ENCODE assay signal across 8 cellular contexts in genomic region chr12:31807081-31807772, GRCh38.
A peak's percentile ranks its signal among the peaks of the same experiment; 100 is the strongest.
DNase-seq lines count a peak whose midpoint lies in the region; ATAC-seq, FAIRE-seq and TF ChIP-seq lines count a peak whose summit lies in the region.
"Not testable (repeated sequence)": the region's sequence is repeated elsewhere in the genome, so short reads cannot be mapped to it uniquely, and the experiment has no call there.

No MANE protein-coding gene starts in this region.

- peak overlapping the region; percentile 35 for H2AFZ ChIP-seq in SU-DHL-6 (ENCODE audit: low read depth, low read length, severe bottlenecking)
- H2AFZ ChIP-seq in trophoblast cell (ENCODE audit: insufficient read depth, low read length, poor library complexity) = not testable (repeated sequence)

- not testable (repeated sequence) for H2BK12ac ChIP-seq in trophoblast cell (ENCODE audit: low read length)

- not testable (repeated sequence) for H3K9me2 ChIP-seq in SU-DHL-6 (replicated peaks; ENCODE audit: insufficient read depth, low read length)

- not testable (repeated sequence) for H3K36me3 ChIP-seq in CD4-positive, alpha-beta memory T cell (ENCODE audit: insufficient read depth, low read length); SU-DHL-6 (ENCODE audit: low read length); trophoblast cell (ENCODE audit: control insufficient read depth in 1 of 2, insufficient read depth in 2 of 2, low read length in 2 of 2)

- H3K36me3 Mint-ChIP-seq in CD4-positive, alpha-beta memory T cell; endothelial cell (ENCODE audit: low read depth, unreplicated experiment); stimulated activated effector memory CD8-positive, alpha-beta T cell treated with anti-CD3 and anti-CD28 coated beads, Interleukin-12 subunit alpha, Interleukin-12 subunit beta, amount 100 ng/mL, for 72 hours: not testable (repeated sequence)
- H3K36me3 Mint-ChIP-seq in activated naive CD4-positive, alpha-beta T cell treated with anti-CD3 and anti-CD28 coated beads, Interleukin-2, amount 10 ng/mL, durations not matched to agents 7 days and 5 days = peaks cover 12% of the 10 kb centered on the region

- ATAC-seq in stimulated activated effector memory CD8-positive, alpha-beta T cell treated with anti-CD3 and anti-CD28 coated beads, Interleukin-12 subunit alpha, Interleukin-12 subunit beta, amount 100 ng/mL, for 72 hours = not testable (repeated sequence)

- not testable (repeated sequence) for H4K12ac ChIP-seq in trophoblast cell (ENCODE audit: low read depth, low read length)

- peak overlapping the region; percentile 55 to 96 (median 79) for H3K27ac Mint-ChIP-seq in CD4-positive, alpha-beta memory T cell
- peak overlapping the region; percentile 86 for H3K27ac Mint-ChIP-seq in activated naive CD4-positive, alpha-beta T cell treated with anti-CD3 and anti-CD28 coated beads, Interleukin-2, amount 10 ng/mL, durations not matched to agents 7 days and 5 days
- peak overlapping the region; percentile 62 for H3K27ac Mint-ChIP-seq in endothelial cell (ENCODE audit: unreplicated experiment)
- H3K27ac Mint-ChIP-seq in stimulated activated effector memory CD8-positive, alpha-beta T cell treated with anti-CD3 and anti-CD28 coated beads, Interleukin-12 subunit alpha, Interleukin-12 subunit beta, amount 100 ng/mL, for 72 hours = peak overlapping the region; percentile 53

- not testable (repeated sequence) for H3K18ac ChIP-seq in trophoblast cell (ENCODE audit: low read length)

- CTCF ChIA-PET in CD4-positive, alpha-beta memory T cell (lab: Charles Lee; ENCODE audit: partially characterized antibody) = interaction anchor here (0.6 kb wide), 1 partner anchor 86 kb away, joined by 3 read pairs; no protein-coding TSS in a partner anchor
- CTCF ChIA-PET in activated naive CD4-positive, alpha-beta T cell treated with anti-CD3 and anti-CD28 coated beads, Interleukin-2, amount 10 ng/mL, durations not matched to agents 7 days and 5 days (lab: Charles Lee) = not testable (repeated sequence)

- H2AK5ac ChIP-seq in trophoblast cell (ENCODE audit: low read length) = not testable (repeated sequence)

- H3K4me1 Mint-ChIP-seq in CD4-positive, alpha-beta memory T cell = peaks cover 32 to 62% (median 51%) of the 10 kb centered on the region in 4 donors
- peaks cover 53% of the 10 kb centered on the region for H3K4me1 Mint-ChIP-seq in activated naive CD4-positive, alpha-beta T cell treated with anti-CD3 and anti-CD28 coated beads, Interleukin-2, amount 10 ng/mL, durations not matched to agents 7 days and 5 days
- peaks cover 32% of the 10 kb centered on the region for H3K4me1 Mint-ChIP-seq in endothelial cell (ENCODE audit: unreplicated experiment)
- H3K4me1 Mint-ChIP-seq in stimulated activated effector memory CD8-positive, alpha-beta T cell treated with anti-CD3 and anti-CD28 coated beads, Interleukin-12 subunit alpha, Interleukin-12 subunit beta, amount 100 ng/mL, for 72 hours = peaks cover 37% of the 10 kb centered on the region

- H3F3A ChIP-seq in SU-DHL-6 (ENCODE audit: insufficient read depth) = peaks cover 42% of the 10 kb centered on the region

- peak overlapping the region; percentile 16 for H2BK120ac ChIP-seq in trophoblast cell (ENCODE audit: insufficient read depth, low read length, poor library complexity)

- not testable (repeated sequence) for H3K27me3 ChIP-seq in CD4-positive, alpha-beta memory T cell (ENCODE audit: insufficient read depth, low read length); SU-DHL-6 (ENCODE audit: low read length); trophoblast cell (ENCODE audit: insufficient read depth, low read length)

- not testable (repeated sequence) for H4K20me1 ChIP-seq in SU-DHL-6 (ENCODE audit: low read depth, low read length)

- intact Hi-C loops in CD4-positive, alpha-beta memory T cell (cut with micrococcal nuclease) = loop anchor here (1.0 kb wide), 1 partner anchor 89 kb away; no protein-coding TSS in a partner anchor

- not testable (repeated sequence) for H3K9me3 Mint-ChIP-seq in CD4-positive, alpha-beta memory T cell; endothelial cell (ENCODE audit: unreplicated experiment); stimulated activated effector memory CD8-positive, alpha-beta T cell treated with anti-CD3 and anti-CD28 coated beads, Interleukin-12 subunit alpha, Interleukin-12 subunit beta, amount 100 ng/mL, for 72 hours
- peaks cover 14% of the 10 kb centered on the region for H3K9me3 Mint-ChIP-seq in activated naive CD4-positive, alpha-beta T cell treated with anti-CD3 and anti-CD28 coated beads, Interleukin-2, amount 10 ng/mL, durations not matched to agents 7 days and 5 days

- POLR2A ChIA-PET in CD4-positive, alpha-beta memory T cell (lab: Charles Lee; ENCODE audit: partially characterized antibody) = interaction anchor here (0.7 to 2.0 kb wide), 3 partner anchors 25 to 159 kb away, joined by 3 to 5 read pairs (median 3); no protein-coding TSS in a partner anchor

- H4K91ac ChIP-seq in trophoblast cell (ENCODE audit: low read depth, low read length) = not testable (repeated sequence)

- H3K9me3 ChIP-seq in CD4-positive, alpha-beta memory T cell (ENCODE audit: control insufficient read depth in 1 of 2, low read length in 2 of 2); SU-DHL-6 (ENCODE audit: insufficient read depth, low read length); trophoblast cell (ENCODE audit: insufficient read depth, low read depth, low read length): not testable (repeated sequence)

- peaks cover 37% of the 10 kb centered on the region for H3K4me1 ChIP-seq in CD4-positive, alpha-beta memory T cell (ENCODE audit: insufficient read depth, low read length)
- not testable (repeated sequence) for H3K4me1 ChIP-seq in trophoblast cell (ENCODE audit: control insufficient read depth in 1 of 2, insufficient read depth in 2 of 2, low read length in 2 of 2)

- H3K23ac ChIP-seq in trophoblast cell (ENCODE audit: low read length) = not testable (repeated sequence)

- peak in 2 of 5 donors; percentile 18 to 21 for DNase-seq in CD4-positive, alpha-beta memory T cell
- DNase-seq in GM19239 (ENCODE audit: insufficient read length, low spot score); activated naive CD4-positive, alpha-beta T cell treated with anti-CD3 and anti-CD28 coated beads, Interleukin-2, amount 10 ng/mL, durations not matched to agents 7 days and 5 days; endothelial cell (ENCODE audit: low spot score); trophoblast cell; stimulated activated effector memory CD8-positive, alpha-beta T cell treated with anti-CD3 and anti-CD28 coated beads, Interleukin-12 subunit alpha, Interleukin-12 subunit beta, amount 100 ng/mL, for 72 hours (ENCODE audit: low spot score in 2 of 2): not testable (repeated sequence)
- peak; percentile 73 for DNase-seq in activated CD8-positive, alpha-beta memory T cell treated with anti-CD3 and anti-CD28 coated beads for 24 hours

- not testable (repeated sequence) for H3K79me1 ChIP-seq in trophoblast cell (ENCODE audit: low read length)

- not testable (repeated sequence) for H4K8ac ChIP-seq in trophoblast cell (ENCODE audit: low read depth, low read length)

- not testable (repeated sequence) for H3K4ac ChIP-seq in trophoblast cell (ENCODE audit: low read depth, low read length)

- not testable (repeated sequence) for H3K4me3 ChIP-seq in CD4-positive, alpha-beta memory T cell (ENCODE audit: low read length in 2 of 2); trophoblast cell (ENCODE audit: low read depth, low read length)
- peak overlapping the region; percentile 43 for H3K4me3 ChIP-seq in SU-DHL-6 (ENCODE audit: insufficient read depth, low read length, poor library complexity, severe bottlenecking)

- not testable (repeated sequence) for H3K27me3 Mint-ChIP-seq in CD4-positive, alpha-beta memory T cell; activated naive CD4-positive, alpha-beta T cell treated with anti-CD3 and anti-CD28 coated beads, Interleukin-2, amount 10 ng/mL, durations not matched to agents 7 days and 5 days; endothelial cell (ENCODE audit: unreplicated experiment)

- H3K4me3 Mint-ChIP-seq in CD4-positive, alpha-beta memory T cell = peak overlapping the region; percentile 7 to 73 (median 61)
- not testable (repeated sequence) for H3K4me3 Mint-ChIP-seq in activated naive CD4-positive, alpha-beta T cell treated with anti-CD3 and anti-CD28 coated beads, Interleukin-2, amount 10 ng/mL, durations not matched to agents 7 days and 5 days; endothelial cell (ENCODE audit: unreplicated experiment)
- H3K4me3 Mint-ChIP-seq in stimulated activated effector memory CD8-positive, alpha-beta T cell treated with anti-CD3 and anti-CD28 coated beads, Interleukin-12 subunit alpha, Interleukin-12 subunit beta, amount 100 ng/mL, for 72 hours = peak overlapping the region; percentile 21

- H3K14ac ChIP-seq in trophoblast cell (ENCODE audit: low read length) = not testable (repeated sequence)

- peak overlapping the region; percentile 59 for H3K9ac ChIP-seq in SU-DHL-6 (ENCODE audit: low read length)
- not testable (repeated sequence) for H3K9ac ChIP-seq in trophoblast cell (ENCODE audit: low read length)

- not testable (repeated sequence) for H3K79me2 ChIP-seq in SU-DHL-6 (ENCODE audit: insufficient read depth, low read length); trophoblast cell (ENCODE audit: control insufficient read depth, insufficient read depth, low read length, poor library complexity)

- peak; percentile 86 for FAIRE-seq in GM19239 (lab: Jason Lieb, UNC)

- peak overlapping the region; percentile 76 for H3K4me2 ChIP-seq in SU-DHL-6 (ENCODE audit: low read depth, low read length, poor library complexity, severe bottlenecking)
- H3K4me2 ChIP-seq in trophoblast cell (ENCODE audit: low read length) = not testable (repeated sequence)

- peak overlapping the region; percentile 43 for H3K27ac ChIP-seq in CD4-positive, alpha-beta memory T cell (ENCODE audit: low read depth, low read length)
- peak overlapping the region; percentile 94 for H3K27ac ChIP-seq in SU-DHL-6 (ENCODE audit: low read depth, low read length)
- not testable (repeated sequence) for H3K27ac ChIP-seq in trophoblast cell (ENCODE audit: low read depth, low read length)

- H2BK5ac ChIP-seq in trophoblast cell (ENCODE audit: low read depth, low read length, poor library complexity) = peak overlapping the region; percentile 23

- TF ChIP-seq CTCF in SU-DHL-6 (IDR thresholded peaks at IDR 0.05; ENCODE audit: insufficient read depth, low read length, poor library complexity, severe bottlenecking); endothelial cell (IDR thresholded peaks at IDR 0.05; ENCODE audit: unreplicated experiment): not testable (repeated sequence)

- WGBS in trophoblast cell (ENCODE audit: extremely low coverage, insufficient coverage, insufficient read length) = no CpG with 5 or more reads among the region's 12 CpGs
